ENCODE assay signal across 9 cellular contexts in genomic region chr7:100655908-100656674, GRCh38. TPM values are rescaled to one million over a fixed set of nuclear protein-coding genes. Genes with fewer than 3 reads are reported as not detected.
DNase-seq lines count a peak whose midpoint lies in the region; ATAC-seq, FAIRE-seq and TF ChIP-seq lines count a peak whose summit lies in the region.
"Had no signal": no experiment of that assay in that cellular context is flagged by ENCODE, and none has a peak within 500 bp of the region (broad histone marks: within the 10 kb centered on the region; RNA-seq: fewer than 3 reads in every experiment).

ACTL6B (minus strand) TSS chr7:100656448; CDS start chr7:100656354, 94 bp downstream.

- 8% methylated on average over 62 of the region's 63 CpGs for WGBS in K562 (ENCODE audit: insufficient coverage, low coverage, missing lambda C conversion rate)

- no peak within 1 kb of the TSS for H3K27ac ChIP-seq in K562 (ENCODE audit: extremely low read depth, low read depth, low read length)

- H2AFZ ChIP-seq in K562 (ENCODE audit: low read depth, low read length) = no peak within 1 kb of the TSS; the same call in 1 of the 2 replicates

- no peaks in the 10 kb centered on the region; the same call in 1 of the 2 replicates for H3K9me3 ChIP-seq in K562 (replicated peaks; ENCODE audit: control insufficient read depth, insufficient read depth, low read depth, low read length)

- intact Hi-C loops in K562 (cut with micrococcal nuclease) = loop anchor here (1.0 kb wide), 1 partner anchor 14 kb away; no protein-coding TSS in a partner anchor

- CTCF ChIA-PET in K562 (lab: Yijun Ruan, JAX; ENCODE audit: low intra/inter-chr PET ratio) = no interaction called here

- H3K79me2 ChIP-seq in K562 (ENCODE audit: control insufficient read depth, insufficient read depth, low read length) = no peaks in the 10 kb centered on the region

- no peaks in the 10 kb centered on the region for H3K36me3 ChIP-seq in K562 (ENCODE audit: control insufficient read depth, insufficient read depth, low read length)

- H3K4me1 ChIP-seq in K562 (replicated peaks in 1 of 2; ENCODE audit: control insufficient read depth in 2 of 2, insufficient read depth in 2 of 2, low read length in 2 of 2) = peaks cover 0 to 18% of the 10 kb centered on the region in 2 experiments; a peak in 3 of 5 replicates

- peak; percentile 69 for FAIRE-seq in K562 (lab: Jason Lieb, UNC)

- peak within 1 kb of the TSS; percentile 53; the same call in 1 of the 2 replicates for H3K4me2 ChIP-seq in K562 (ENCODE audit: insufficient read depth, low read length)

- no peak within 1 kb of the TSS for H3K4me3 ChIP-seq in K562

- no TSS peak for BruUV-seq in K562 (replicated peaks; lab: Mats Ljungman, UMichigan)

- 0 out of 4 replicates have a peak, but pooled peaks of 1 of the 2 experiments have one; percentile 19 for TF ChIP-seq RAD21 in K562 (CRISPR knock-in tag; conservative IDR thresholded peaks at IDR 0.05 in 1 of 2, IDR thresholded peaks at IDR 0.05 in 1 of 2)

- DNase-seq in ACHN (peak; percentile 42), LHCN-M2 (ENCODE audit: low read depth) (peak; percentile 30), SHP77 (lab: John Stamatoyannopoulos, UW) (peak; percentile 81 to 87), K562 (ENCODE audit: extremely low read depth in 1 of 4, low spot score in 3 of 4) (peak; percentile 89 to 100 (median 100)), left lobe of liver (ENCODE audit: low spot score) (no peak), pons (ENCODE audit: low spot score) (no peak)
- DNase-seq in stimulated activated CD8-positive, alpha-beta memory T cell treated with anti-CD3 and anti-CD28 coated beads, Interleukin-4, amount 100 ng/mL, for 24 hours (ENCODE audit: low read depth) = peak; percentile 48

- ATAC-seq in K562 = peak; percentile 99
- ATAC-seq in left lobe of liver = peak; percentile 92
- no peak for ATAC-seq in HG03460 (IDR thresholded peaks at IDR 0.05; ENCODE audit: unreplicated experiment)

- H3K9me1 ChIP-seq in K562 (ENCODE audit: control insufficient read depth, insufficient read depth, low read length) = no peaks in the 10 kb centered on the region

- TF ChIP-seq EP300 in K562 (IDR thresholded peaks at IDR 0.05; ENCODE audit: low read length) = 0 out of 2 replicates have a peak, but pooled peaks have one; percentile 12

- peaks cover 10% of the 10 kb centered on the region for H4K20me1 ChIP-seq in K562 (replicated peaks; ENCODE audit: control insufficient read depth, insufficient read depth, low read length)

- 0 out of 6 replicates have a peak, but pooled peaks of 1 of the 3 experiments have one; percentile 8 for TF ChIP-seq CTCF in K562 (IDR thresholded peaks at IDR 0.05 in 2 of 3, conservative IDR thresholded peaks at IDR 0.05 in 1 of 3; ENCODE audit: insufficient read depth in 2 of 3, low read depth in 1 of 3, low read length in 3 of 3)

- peaks cover 4 to 14% of the 10 kb centered on the region in 2 experiments; a peak in 4 of 5 replicates for H3K27me3 ChIP-seq in K562 (ENCODE audit: control insufficient read depth in 2 of 2, insufficient read depth in 2 of 2, low read length in 2 of 2)

- POLR2A ChIA-PET in K562 (lab: Yijun Ruan, JAX) = interaction anchor here (0.6 to 1.5 kb wide), 5 partner anchors 9 to 794 kb away, joined by 3 to 5 read pairs (median 3); no protein-coding TSS in a partner anchor

- TF ChIP-seq POLR2A in K562 (conservative IDR thresholded peaks at IDR 0.05) = no peak

- 0 out of 4 replicates have a peak within 1 kb of the TSS, but pooled peaks of 1 of the 2 experiments have one; percentile 62 for H3K9ac ChIP-seq in K562 (ENCODE audit: insufficient read depth in 1 of 2, low read depth in 2 of 2, low read length in 2 of 2)

- in situ Hi-C loops in ACHN (cut with HindIII; ENCODE audit: low pct_ligation_motif_present, low pct_unique_long_range_greater_than_20kb, low sequenced_read_pairs) (no loop called here), K562 (cut with MboI) (no loop called here)

TF ChIP-seq in K562, 482 proteins besides CTCF, POLR2A, EP300 and RAD21 (continues in another document):
- TF ChIP-seq CBX3 (IDR thresholded peaks at IDR 0.05; ENCODE audit: borderline replicate concordance in 1 of 2, low read length in 2 of 2) (peak in 1 of 2 experiments; percentile 80; a peak in 2 of 3 replicates), PRMT5 (CRISPR knock-in tag; IDR thresholded peaks at IDR 0.05) (peak; percentile 97), EP400 (IDR thresholded peaks at IDR 0.05) (no peak), GTF2B (IDR thresholded peaks at IDR 0.05; ENCODE audit: extremely low read depth, insufficient read length) (no peak), NBN (IDR thresholded peaks at IDR 0.05; ENCODE audit: low read depth) (no peak), HMG20A (CRISPR knock-in tag; conservative IDR thresholded peaks at IDR 0.05) (no peak), ELF2 (CRISPR knock-in tag; IDR thresholded peaks at IDR 0.05) (no peak), L3MBTL2 (IDR thresholded peaks at IDR 0.05) (no peak), ZNF507 (tag; conservative IDR thresholded peaks at IDR 0.05) (no peak), PHB2 (IDR thresholded peaks at IDR 0.05; ENCODE audit: low read depth) (no peak), SMAD2 (IDR thresholded peaks at IDR 0.05; ENCODE audit: low read depth, low read length) (no peak), PKNOX1 (IDR thresholded peaks at IDR 0.05) (peak; percentile 26; the same call in 1 of the 2 replicates), POLR2H (tag; IDR thresholded peaks at IDR 0.05; ENCODE audit: low read depth) (no peak), IRF2 (CRISPR knock-in tag; IDR thresholded peaks at IDR 0.05) (no peak), SMARCA5 (IDR thresholded peaks at IDR 0.05) (no peak), BACH1 (tag; IDR thresholded peaks at IDR 0.05) (no peak), HDAC8 (tag; IDR thresholded peaks at IDR 0.05) (no peak), THRAP3 (IDR thresholded peaks at IDR 0.05; ENCODE audit: borderline replicate concordance) (no peak), POLR3A (IDR thresholded peaks at IDR 0.05; ENCODE audit: borderline replicate concordance, extremely low read depth, insufficient read depth, insufficient read length) (no peak), ZBTB2 (IDR thresholded peaks at IDR 0.05) (no peak), NFXL1 (CRISPR knock-in tag; IDR thresholded peaks at IDR 0.05) (no peak), ILK (tag; IDR thresholded peaks at IDR 0.05; ENCODE audit: borderline replicate concordance, low read depth) (no peak), HMGN3 (IDR thresholded peaks at IDR 0.05; ENCODE audit: borderline replicate concordance, extremely low read depth, insufficient read length, low read depth, low read length) (peak; percentile 93), ZNF583 (CRISPR knock-in tag; IDR thresholded peaks at IDR 0.05) (no peak)

RNA-seq across cellular contexts. Expression of gene ACTL6B, which starts in this region (rescaled TPM):
- not detected in 2 replicates for total RNA-seq in LHCN-M2 (2014; rRNA removed)
- polyA plus RNA-seq in LHCN-M2 (2012) = not detected
- total RNA-seq in K562 (2011; cell fraction: chromatin; rRNA removed; ENCODE audit: low replicate concordance) = not detected in 2 replicates
- total RNA-seq in K562 (2011; cell fraction: nucleolus; rRNA removed) = not detected in 2 replicates
- not detected in 2 replicates for total RNA-seq in K562 (2011; cell fraction: nucleoplasm; rRNA removed)
- total RNA-seq in K562 (2014; rRNA removed) = not detected in 2 replicates
- total RNA-seq in K562 (2014; rRNA removed; fragmentation: Illumina TruSeq; extraction: Trizol) = not detected in 2 replicates
- not detected in 2 replicates for total RNA-seq in K562 (2015; rRNA removed; fragmentation: Illumina TruSeq; extraction: Trizol)
- total RNA-seq in K562 (2021) = not detected in 2 replicates
- polyA plus RNA-seq in K562 (2011; rRNA removed) = not detected in 2 replicates
- polyA plus RNA-seq in K562 (2011; cell fraction: cytosol; rRNA removed) = not detected in 2 replicates
- not detected in 2 replicates for polyA plus RNA-seq in K562 (2011; cell fraction: nucleus; rRNA removed)
- not detected in 2 replicates for polyA plus RNA-seq in K562 (2012)
- not detected in 2 replicates for polyA plus RNA-seq in K562 (2014; fragmentation: Illumina TruSeq; extraction: Trizol)
- not detected for polyA plus RNA-seq in K562 (2014; fragmentation: Nextera tagmentation; extraction: Ambion mirVana)
- not detected in 2 replicates for polyA plus RNA-seq in K562 (2014; rRNA removed)
- polyA minus RNA-seq in K562 (2011; rRNA and poly(A)+ RNA removed) = not detected in 2 replicates
- polyA minus RNA-seq in K562 (2011; cell fraction: cytosol; rRNA and poly(A)+ RNA removed) = not detected in 2 replicates
- not detected in 2 replicates for polyA minus RNA-seq in K562 (2011; cell fraction: nucleus; rRNA and poly(A)+ RNA removed)
- total RNA-seq in left lobe of liver = not detected
- total RNA-seq: T-helper 1 cell treated with Interleukin-12 subunit alpha and Interleukin-12 subunit beta and Interleukin-4 antibody, amounts not matched to agents 30 ng/mL and 1 ng/mL, for 36 hours had no signal

Comparison
In these comparisons a context has a peak if more than half of its experiments do, and no peak if none do; other contexts are left out.
1. Peak in DNase-seq in LHCN-M2; RNA of the gene not detected or under 1 TPM.
2. Peak in DNase-seq, ATAC-seq and H3K4me2 ChIP-seq in K562; RNA of the gene not detected or under 1 TPM.
3. Peak in ATAC-seq in left lobe of liver; RNA of the gene not detected or under 1 TPM.
4. DNase-seq: peak in ACHN (single experiment), SHP77 (2 of 2) and stimulated activated CD8-positive, alpha-beta memory T cell treated with anti-CD3 and anti-CD28 coated beads, Interleukin-4, amount 100 ng/mL, for 24 hours (single experiment); none in left lobe of liver (single experiment) and pons (single experiment).